In the genomic region with DNA sequence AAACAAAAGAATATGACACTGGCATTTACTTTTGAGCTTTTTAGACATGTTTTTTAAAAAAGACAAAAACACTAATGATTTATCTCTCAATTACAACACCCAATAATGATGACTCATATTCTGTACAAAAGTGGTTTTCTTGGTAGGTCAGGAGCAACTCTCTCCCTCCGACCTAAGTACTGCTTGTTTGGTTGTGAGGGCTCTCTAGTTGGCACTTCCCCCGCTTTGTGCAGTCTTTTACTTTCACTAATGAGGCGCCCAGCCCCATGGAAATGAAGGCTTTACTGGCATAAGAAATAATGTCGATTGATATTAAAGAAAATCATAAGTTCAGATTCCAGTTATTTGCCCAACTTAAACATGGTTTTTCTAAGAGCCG, we compare ENCODE assay signal across 2 cellular contexts.
TF ChIP-seq lines count a peak whose summit lies in the region.

No MANE protein-coding gene starts in this region.

TF ChIP-seq in GM12891, 5 proteins besides CTCF, POLR2A, EP300 and RAD21 (continued from another document):
- TF ChIP-seq POLR2AphosphoS5 (IDR thresholded peaks at IDR 0.05; ENCODE audit: low read depth, low read length): no peak
- 0 out of 2 replicates have a peak, but pooled peaks have one; percentile 14 for TF ChIP-seq SPI1 (IDR thresholded peaks at IDR 0.05; ENCODE audit: low read depth, low read length)

TF ChIP-seq in GM12878, 131 proteins besides CTCF, POLR2A, EP300 and RAD21 (continued from another document):
- TF ChIP-seq, protein P1, sequence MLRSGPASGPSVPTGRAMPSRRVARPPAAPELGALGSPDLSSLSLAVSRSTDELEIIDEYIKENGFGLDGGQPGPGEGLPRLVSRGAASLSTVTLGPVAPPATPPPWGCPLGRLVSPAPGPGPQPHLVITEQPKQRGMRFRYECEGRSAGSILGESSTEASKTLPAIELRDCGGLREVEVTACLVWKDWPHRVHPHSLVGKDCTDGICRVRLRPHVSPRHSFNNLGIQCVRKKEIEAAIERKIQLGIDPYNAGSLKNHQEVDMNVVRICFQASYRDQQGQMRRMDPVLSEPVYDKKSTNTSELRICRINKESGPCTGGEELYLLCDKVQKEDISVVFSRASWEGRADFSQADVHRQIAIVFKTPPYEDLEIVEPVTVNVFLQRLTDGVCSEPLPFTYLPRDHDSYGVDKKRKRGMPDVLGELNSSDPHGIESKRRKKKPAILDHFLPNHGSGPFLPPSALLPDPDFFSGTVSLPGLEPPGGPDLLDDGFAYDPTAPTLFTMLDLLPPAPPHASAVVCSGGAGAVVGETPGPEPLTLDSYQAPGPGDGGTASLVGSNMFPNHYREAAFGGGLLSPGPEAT (IDR thresholded peaks at IDR 0.05; ENCODE audit: low read depth): no peak; the same call in 1 of the 2 replicates
- TF ChIP-seq MTA2 (IDR thresholded peaks at IDR 0.05; ENCODE audit: low read depth) (peak; percentile 60), STAT1 (conservative IDR thresholded peaks at IDR 0.05) (no peak), JUND (IDR thresholded peaks at IDR 0.05; ENCODE audit: low read depth, low read length) (0 out of 2 replicates have a peak, but pooled peaks have one; percentile 14), BCL11A (IDR thresholded peaks at IDR 0.05; ENCODE audit: low read depth, low read length) (peak; percentile 38; the same call in 1 of the 2 replicates), RUNX3 (IDR thresholded peaks at IDR 0.05; ENCODE audit: low read length) (peak; percentile 67), JUNB (IDR thresholded peaks at IDR 0.05) (peak; percentile 26; the same call in 1 of the 2 replicates), SMC3 (IDR thresholded peaks at IDR 0.05; ENCODE audit: borderline replicate concordance, low read length) (no peak), SPI1 (IDR thresholded peaks at IDR 0.05; ENCODE audit: borderline replicate concordance, insufficient read depth, low read depth, low read length) (peak; percentile 23; the same call in 1 of the 2 replicates)
- TF ChIP-seq, protein P2, sequence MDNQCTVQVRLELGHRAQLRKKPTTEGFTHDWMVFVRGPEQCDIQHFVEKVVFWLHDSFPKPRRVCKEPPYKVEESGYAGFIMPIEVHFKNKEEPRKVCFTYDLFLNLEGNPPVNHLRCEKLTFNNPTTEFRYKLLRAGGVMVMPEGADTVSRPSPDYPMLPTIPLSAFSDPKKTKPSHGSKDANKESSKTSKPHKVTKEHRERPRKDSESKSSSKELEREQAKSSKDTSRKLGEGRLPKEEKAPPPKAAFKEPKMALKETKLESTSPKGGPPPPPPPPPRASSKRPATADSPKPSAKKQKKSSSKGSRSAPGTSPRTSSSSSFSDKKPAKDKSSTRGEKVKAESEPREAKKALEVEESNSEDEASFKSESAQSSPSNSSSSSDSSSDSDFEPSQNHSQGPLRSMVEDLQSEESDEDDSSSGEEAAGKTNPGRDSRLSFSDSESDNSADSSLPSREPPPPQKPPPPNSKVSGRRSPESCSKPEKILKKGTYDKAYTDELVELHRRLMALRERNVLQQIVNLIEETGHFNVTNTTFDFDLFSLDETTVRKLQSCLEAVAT (IDR thresholded peaks at IDR 0.05): 0 out of 2 replicates have a peak, but pooled peaks have one; percentile 7
- TF ChIP-seq, protein P3, sequence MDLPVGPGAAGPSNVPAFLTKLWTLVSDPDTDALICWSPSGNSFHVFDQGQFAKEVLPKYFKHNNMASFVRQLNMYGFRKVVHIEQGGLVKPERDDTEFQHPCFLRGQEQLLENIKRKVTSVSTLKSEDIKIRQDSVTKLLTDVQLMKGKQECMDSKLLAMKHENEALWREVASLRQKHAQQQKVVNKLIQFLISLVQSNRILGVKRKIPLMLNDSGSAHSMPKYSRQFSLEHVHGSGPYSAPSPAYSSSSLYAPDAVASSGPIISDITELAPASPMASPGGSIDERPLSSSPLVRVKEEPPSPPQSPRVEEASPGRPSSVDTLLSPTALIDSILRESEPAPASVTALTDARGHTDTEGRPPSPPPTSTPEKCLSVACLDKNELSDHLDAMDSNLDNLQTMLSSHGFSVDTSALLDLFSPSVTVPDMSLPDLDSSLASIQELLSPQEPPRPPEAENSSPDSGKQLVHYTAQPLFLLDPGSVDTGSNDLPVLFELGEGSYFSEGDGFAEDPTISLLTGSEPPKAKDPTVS (IDR thresholded peaks at IDR 0.05; ENCODE audit: low read depth, low read length): no peak
- TF ChIP-seq, protein P4, sequence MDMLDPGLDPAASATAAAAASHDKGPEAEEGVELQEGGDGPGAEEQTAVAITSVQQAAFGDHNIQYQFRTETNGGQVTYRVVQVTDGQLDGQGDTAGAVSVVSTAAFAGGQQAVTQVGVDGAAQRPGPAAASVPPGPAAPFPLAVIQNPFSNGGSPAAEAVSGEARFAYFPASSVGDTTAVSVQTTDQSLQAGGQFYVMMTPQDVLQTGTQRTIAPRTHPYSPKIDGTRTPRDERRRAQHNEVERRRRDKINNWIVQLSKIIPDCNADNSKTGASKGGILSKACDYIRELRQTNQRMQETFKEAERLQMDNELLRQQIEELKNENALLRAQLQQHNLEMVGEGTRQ (IDR thresholded peaks at IDR 0.05; ENCODE audit: borderline replicate concordance, low read depth, low read length): no peak
